8 cellular contexts compared by ENCODE assay signal in genomic region chr6:28252507-28252975, GRCh38. TPM values are rescaled to one million over a fixed set of nuclear protein-coding genes. Genes with fewer than 3 reads are reported as not detected.
A peak's percentile ranks its signal among the peaks of the same experiment; 100 is the strongest.
DNase-seq lines count a peak whose midpoint lies in the region; ATAC-seq and TF ChIP-seq lines count a peak whose summit lies in the region.

No MANE protein-coding gene starts in this region.

- H3K27me3 Mint-ChIP-seq in activated naive CD4-positive, alpha-beta T cell treated with anti-CD3 and anti-CD28 coated beads, Interleukin-2, amount 50 U/mL, for 24 hours = no peaks in the 10 kb centered on the region

- peaks cover 9% of the 10 kb centered on the region for H3K36me3 Mint-ChIP-seq in activated naive CD4-positive, alpha-beta T cell treated with anti-CD3 and anti-CD28 coated beads, Interleukin-2, amount 50 U/mL, for 24 hours

- TF ChIP-seq CTCF in GM13977 (IDR thresholded peaks at IDR 0.05; ENCODE audit: extremely low read depth, insufficient read depth, missing control alignments) (no peak), testis (IDR thresholded peaks at IDR 0.05) (no peak)

- H3K4me3 ChIP-seq in iPS-18c (ENCODE audit: insufficient read depth, low read depth, low read length) = peak overlapping the region; percentile 41
- H3K4me3 ChIP-seq in testis = peak overlapping the region; percentile 63 to 67

- H3K27me3 ChIP-seq in testis = no peaks in the 10 kb centered on the region

- H3K9me3 Mint-ChIP-seq in activated naive CD4-positive, alpha-beta T cell treated with anti-CD3 and anti-CD28 coated beads, Interleukin-2, amount 50 U/mL, for 24 hours = no peaks in the 10 kb centered on the region

- H3K4me1 Mint-ChIP-seq in activated naive CD4-positive, alpha-beta T cell treated with anti-CD3 and anti-CD28 coated beads, Interleukin-2, amount 50 U/mL, for 24 hours = peaks cover 44% of the 10 kb centered on the region

- in situ Hi-C loops in GM13977 (cut with MboI; ENCODE audit: low pct_unique_long_range_greater_than_20kb, low sequenced_read_pairs, unreplicated experiment) = no loop called here

- peaks cover 18% of the 10 kb centered on the region for H3K4me1 ChIP-seq in testis

- WGBS in testis, 2 donors = 15 to 17% methylated on average over 3 of the region's 3 CpGs

- H3K27ac Mint-ChIP-seq in activated naive CD4-positive, alpha-beta T cell treated with anti-CD3 and anti-CD28 coated beads, Interleukin-2, amount 50 U/mL, for 24 hours = peak overlapping the region; percentile 95

- TF ChIP-seq POLR2A in testis (IDR thresholded peaks at IDR 0.05) = no peak

- peak; percentile 14 for ATAC-seq in HG03095 (IDR thresholded peaks at IDR 0.05; ENCODE audit: unreplicated experiment)
- ATAC-seq in HG02938 (IDR thresholded peaks at IDR 0.05; ENCODE audit: unreplicated experiment) = no peak

- H3K9me3 ChIP-seq in iPS-18c (ENCODE audit: control insufficient read depth, insufficient read depth, low read length) (no peaks in the 10 kb centered on the region), testis (no peaks in the 10 kb centered on the region)

- H3K36me3 ChIP-seq in testis (ENCODE audit: low read depth, missing control alignments) = no peaks in the 10 kb centered on the region

- DNase-seq in GM13977 (ENCODE audit: low spot score) (peak; percentile 30), testis (no peak), NCI-H526 treated with DMSO at 0.1 percent for 48 hours (lab: John Stamatoyannopoulos, UW) (no peak)
- no peak for DNase-seq in activated CD4-positive, CD25-positive, alpha-beta regulatory T cell (lab: John Stamatoyannopoulos, UW)

- intact Hi-C loops in testis (cut with DNase I; ENCODE audit: low total_unique reads) = no loop called here

- no peak overlapping the region for H3K27ac ChIP-seq in testis

- H3K4me3 Mint-ChIP-seq in activated naive CD4-positive, alpha-beta T cell treated with anti-CD3 and anti-CD28 coated beads, Interleukin-2, amount 50 U/mL, for 24 hours = peak overlapping the region; percentile 98

RNA-seq across cellular contexts. Expression of gene ZKSCAN4, which starts 0.5 kb away (rescaled TPM):
- total RNA-seq in testis = 1 to 10 TPM; 7.2 to 8.8 TPM
- 23.2 TPM for polyA plus RNA-seq in testis (ENCODE audit: insufficient read depth, low read depth, low replicate concordance)

RNA-seq across cellular contexts. Expression of gene NKAPL, which starts 6.6 kb away (rescaled TPM):
- total RNA-seq in testis = 10 to 100 TPM; 19.1 to 30.1 TPM
- polyA plus RNA-seq in testis (ENCODE audit: insufficient read depth, low read depth, low replicate concordance) = 27.2 TPM

RNA-seq across cellular contexts. Expression of gene ZSCAN26, which starts 14.4 kb away (rescaled TPM):
- 10 to 100 TPM; 16.4 to 26.1 TPM for total RNA-seq in testis
- 11.4 TPM for polyA plus RNA-seq in testis (ENCODE audit: insufficient read depth, low read depth, low replicate concordance)

RNA-seq across cellular contexts. Expression of gene ZSCAN9, which starts 27.5 kb away (rescaled TPM):
- total RNA-seq in testis = 10 to 100 TPM; 36.5 to 38.2 TPM
- polyA plus RNA-seq in testis (ENCODE audit: insufficient read depth, low read depth, low replicate concordance) = 39.6 TPM

RNA-seq across cellular contexts. Expression of gene PGBD1, which starts 28.8 kb away (rescaled TPM):
- 1 to 10 TPM; 6.1 to 6.9 TPM for total RNA-seq in testis
- 4.8 TPM for polyA plus RNA-seq in testis (ENCODE audit: insufficient read depth, low read depth, low replicate concordance)
